In genomic region chr11:95884802-95885201, GRCh38 we compare ENCODE assay signal across 1 cellular context.
A peak's percentile ranks its signal among the peaks of the same experiment; 100 is the strongest.
TF ChIP-seq lines count a peak whose summit lies in the region.

No MANE protein-coding gene starts in this region.

TF ChIP-seq in K562, 482 proteins besides CTCF, POLR2A, EP300 and RAD21:
- TF ChIP-seq WHSC1 (IDR thresholded peaks at IDR 0.05; ENCODE audit: low read length) (no peak), ZNF146 (CRISPR knock-in tag; IDR thresholded peaks at IDR 0.05; ENCODE audit: unreplicated experiment) (no peak), MAFG (tag; conservative IDR thresholded peaks at IDR 0.05) (peak; percentile 58), ZNF583 (CRISPR knock-in tag; IDR thresholded peaks at IDR 0.05) (no peak), ZNF778 (CRISPR knock-in tag; IDR thresholded peaks at IDR 0.05) (no peak), ELF4 (CRISPR knock-in tag; IDR thresholded peaks at IDR 0.05) (no peak), ZNF740 (CRISPR knock-in tag; IDR thresholded peaks at IDR 0.05) (no peak), ZNF740 (tag; IDR thresholded peaks at IDR 0.05) (no peak), EGR1 (conservative IDR thresholded peaks at IDR 0.05) (no peak), ZNF316 (IDR thresholded peaks at IDR 0.05) (peak; percentile 82), ERF (CRISPR knock-in tag; IDR thresholded peaks at IDR 0.05) (no peak), C11orf30 (IDR thresholded peaks at IDR 0.05; ENCODE audit: low read depth) (peak; percentile 67; the same call in 1 of the 2 replicates), CC2D1A (IDR thresholded peaks at IDR 0.05) (no peak), PBX2 (CRISPR knock-in tag; IDR thresholded peaks at IDR 0.05; ENCODE audit: low read depth) (no peak), PBX2 (tag; conservative IDR thresholded peaks at IDR 0.05; ENCODE audit: low read depth) (no peak), ZKSCAN3 (CRISPR knock-in tag; IDR thresholded peaks at IDR 0.05) (no peak), RBM15 (IDR thresholded peaks at IDR 0.05; ENCODE audit: insufficient read depth, low read length) (no peak), MAFF (IDR thresholded peaks at IDR 0.05; ENCODE audit: low read length) (peak; percentile 63), ZNF395 (CRISPR knock-in tag; IDR thresholded peaks at IDR 0.05) (no peak), ZNF232 (CRISPR knock-in tag; IDR thresholded peaks at IDR 0.05) (no peak), SMARCC2 (IDR thresholded peaks at IDR 0.05; ENCODE audit: low read depth) (no peak), ZBTB17 (CRISPR knock-in tag; IDR thresholded peaks at IDR 0.05) (no peak)
